In the genomic region with DNA sequence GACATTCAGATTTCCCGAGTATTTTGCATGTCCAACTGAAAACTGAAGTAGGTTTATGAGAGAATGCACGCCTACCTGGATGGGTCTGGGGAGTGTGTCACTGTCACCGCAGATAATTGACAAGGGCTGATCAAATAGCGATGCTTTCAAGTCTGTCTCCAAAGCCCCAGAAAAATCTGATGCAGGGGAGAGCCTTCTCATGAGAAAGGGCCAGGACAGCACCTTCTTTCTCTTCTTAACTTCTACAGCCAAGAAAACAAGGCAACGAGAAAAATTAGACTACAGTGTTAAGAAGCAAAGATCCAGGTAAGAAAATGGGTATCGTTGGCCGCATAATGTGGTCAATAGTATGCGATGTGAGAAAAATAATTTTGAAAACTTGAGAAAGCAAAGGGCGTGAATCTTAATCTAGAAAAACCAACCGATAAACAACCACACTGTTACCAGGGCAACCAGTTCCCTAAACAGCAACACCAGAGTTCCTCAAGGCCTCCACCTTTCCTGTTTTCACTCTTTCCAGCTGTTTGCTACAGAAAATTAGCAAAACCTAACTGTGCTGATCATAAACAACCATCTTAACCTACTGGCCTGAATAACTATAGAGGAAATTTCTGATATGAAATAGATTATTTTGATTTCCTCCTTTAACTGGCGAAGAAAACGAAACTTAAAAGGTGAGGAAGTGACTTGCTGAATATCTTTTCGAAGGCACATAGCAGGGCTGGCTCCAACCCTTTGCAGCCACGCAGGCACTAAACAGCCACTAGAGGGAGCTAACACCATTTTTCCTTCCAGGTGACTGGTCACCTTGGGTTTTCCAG, we compare ENCODE assay signal across 8 cellular contexts. TPM values are rescaled to one million over a fixed set of nuclear protein-coding genes. Genes with fewer than 3 reads are reported as not detected.
DNase-seq lines count a peak whose midpoint lies in the region; ATAC-seq and TF ChIP-seq lines count a peak whose summit lies in the region.

No MANE protein-coding gene starts in this region.

- H3K4me1 ChIP-seq in endodermal cell (ENCODE audit: control insufficient read depth, insufficient read depth, low read length) (no peaks in the 10 kb centered on the region), mesendoderm (ENCODE audit: control insufficient read depth, low read depth, low read length) (no peaks in the 10 kb centered on the region)

- no peaks in the 10 kb centered on the region for H3K9me3 Mint-ChIP-seq in endodermal cell

- H3K27me3 Mint-ChIP-seq in endodermal cell (ENCODE audit: insufficient read depth): no peaks in the 10 kb centered on the region

- WGBS in endodermal cell (ENCODE audit: insufficient coverage in 1 of 2, insufficient read length in 1 of 2), 2 experiments: 60 to 64% methylated on average over 14 of the region's 14 CpGs
- no CpG with 5 or more reads among the region's 14 CpGs for WGBS in mesendoderm (ENCODE audit: extremely low coverage, insufficient coverage, low lambda C conversion rate)

- H3K36me3 ChIP-seq in endodermal cell (ENCODE audit: control insufficient read depth, insufficient read depth, low read length) (no peaks in the 10 kb centered on the region), mesendoderm (ENCODE audit: control insufficient read depth, insufficient read depth, low read length) (no peaks in the 10 kb centered on the region)

- ATAC-seq in GM19025 (IDR thresholded peaks at IDR 0.05; ENCODE audit: low read depth, unreplicated experiment): peak; percentile 29

- H3K4me3 ChIP-seq in endodermal cell (ENCODE audit: low read length) (no peak overlapping the region), mesendoderm (ENCODE audit: low read length) (no peak overlapping the region)

- H3K79me1 ChIP-seq in mesendoderm (ENCODE audit: low read length): no peaks in the 10 kb centered on the region

- no peak overlapping the region for H3K4me2 ChIP-seq in mesendoderm (ENCODE audit: low read length)

- no peak overlapping the region for H3K23ac ChIP-seq in mesendoderm (ENCODE audit: low read length)

- TF ChIP-seq CTCF in endodermal cell (conservative IDR thresholded peaks at IDR 0.05): peak; percentile 99

- H3K79me2 ChIP-seq in mesendoderm (ENCODE audit: control insufficient read depth, insufficient read depth, low read length): no peaks in the 10 kb centered on the region

- H2BK5ac ChIP-seq in mesendoderm (ENCODE audit: low read length): no peak overlapping the region

- no peaks in the 10 kb centered on the region for H3K36me3 Mint-ChIP-seq in endodermal cell (ENCODE audit: low read depth)

- peak overlapping the region; percentile 22 for H3K9ac ChIP-seq in endodermal cell (ENCODE audit: extremely low read depth, low read length, poor library complexity, severe bottlenecking)
- no peak overlapping the region for H3K9ac ChIP-seq in mesendoderm (ENCODE audit: low read length)

- no peak overlapping the region for H2BK120ac ChIP-seq in mesendoderm (ENCODE audit: low read depth, low read length)

- H3K4me3 Mint-ChIP-seq in endodermal cell: no peak overlapping the region

- H3K9me3 ChIP-seq in endodermal cell (ENCODE audit: control insufficient read depth, low read length): no peaks in the 10 kb centered on the region

- H3K27ac ChIP-seq in endodermal cell (ENCODE audit: low read depth, low read length): no peak overlapping the region
- no peak overlapping the region for H3K27ac ChIP-seq in mesendoderm (ENCODE audit: low read depth, low read length)

- peak; percentile 83 for DNase-seq in Ammon's horn (ENCODE audit: low spot score)
- peak; percentile 17 for DNase-seq in HS-27A (ENCODE audit: low read depth)
- DNase-seq in NOMO-1 (lab: John Stamatoyannopoulos, UW; ENCODE audit: unreplicated experiment in 2 of 2): peak; percentile 70 to 93
- DNase-seq in activated CD8-positive, alpha-beta memory T cell treated with anti-CD3 and anti-CD28 coated beads, Interleukin-2, amount 50 U/mL, for 1 hour (ENCODE audit: extremely low read depth): peak; percentile 50
- DNase-seq in endodermal cell: peak; percentile 94
- DNase-seq in mesendoderm: peak; percentile 94
- peak; percentile 77 for DNase-seq in stimulated activated CD8-positive, alpha-beta memory T cell treated with anti-CD3 and anti-CD28 coated beads, Interleukin-4, amount 100 ng/mL, for 48 hours

- peak overlapping the region; percentile 94 for H3K27ac Mint-ChIP-seq in endodermal cell

- H3K27me3 ChIP-seq in endodermal cell (ENCODE audit: control insufficient read depth, insufficient read depth, low read length, poor library complexity, severe bottlenecking) (no peaks in the 10 kb centered on the region), mesendoderm (ENCODE audit: insufficient read depth, low read length, poor library complexity) (no peaks in the 10 kb centered on the region)

- H3K56ac ChIP-seq in mesendoderm (ENCODE audit: low read length): no peak overlapping the region

- peaks cover 26% of the 10 kb centered on the region for H3K4me1 Mint-ChIP-seq in endodermal cell

- H4K5ac ChIP-seq in mesendoderm (ENCODE audit: low read length): no peak overlapping the region

- no peak overlapping the region for H3K4ac ChIP-seq in mesendoderm (ENCODE audit: low read depth, low read length)

- no peak overlapping the region for H2AK5ac ChIP-seq in mesendoderm (ENCODE audit: low read length)

- H3K18ac ChIP-seq in mesendoderm (ENCODE audit: low read length): no peak overlapping the region

- no peak overlapping the region for H2BK15ac ChIP-seq in mesendoderm (replicated peaks; ENCODE audit: low read depth)

- no peak overlapping the region for H4K8ac ChIP-seq in mesendoderm (ENCODE audit: low read depth, low read length)

RNA-seq across cellular contexts. Expression of gene TAGAP, which starts 2.6 kb away (rescaled TPM):
- under 1 TPM in 1 of 2 donors, not detected in 1; 0.24 TPM for total RNA-seq in endodermal cell
- polyA plus RNA-seq in endodermal cell (2013, experiment 1 of 2): not detected
- not detected for polyA plus RNA-seq in endodermal cell (2013, experiment 2 of 2)
- polyA plus RNA-seq in mesendoderm (2013, experiment 1 of 2): 0.03 TPM
- 0.01 TPM for polyA plus RNA-seq in mesendoderm (2013, experiment 2 of 2)

RNA-seq across cellular contexts. Expression of gene RSPH3, which starts 42.2 kb away (rescaled TPM):
- 10 to 100 TPM in 1 of 2 donors, 1 to 10 TPM in 1; 7.4 to 10.3 TPM for total RNA-seq in endodermal cell
- polyA plus RNA-seq in endodermal cell (2013, experiment 1 of 2): 5.0 TPM
- 4.5 TPM for polyA plus RNA-seq in endodermal cell (2013, experiment 2 of 2)
- 1.3 TPM for polyA plus RNA-seq in mesendoderm (2013, experiment 1 of 2)
- 1.2 TPM for polyA plus RNA-seq in mesendoderm (2013, experiment 2 of 2)

Comparison
In these comparisons a context has a peak if more than half of its experiments do, and no peak if none do; other contexts are left out.
1. DNase-seq: peak in every context shown above with its lines; median percentile 94 in endodermal cell; 94 in mesendoderm; 83 in Ammon's horn; 82 in NOMO-1; 77 in stimulated activated CD8-positive, alpha-beta memory T cell treated with anti-CD3 and anti-CD28 coated beads, Interleukin-4, amount 100 ng/mL, for 48 hours; 50 in activated CD8-positive, alpha-beta memory T cell treated with anti-CD3 and anti-CD28 coated beads, Interleukin-2, amount 50 U/mL, for 1 hour; 17 in HS-27A.